In genomic region chr4:107974523-107974922, GRCh38 we compare ENCODE assay signal across 6 cellular contexts.
"Had no signal": no experiment of that assay in that cellular context is flagged by ENCODE, and none has a peak within 500 bp of the region (broad histone marks: within the 10 kb centered on the region; RNA-seq: fewer than 3 reads in every experiment).

No MANE protein-coding gene starts in this region.

- H3K4me3 ChIP-seq: GM23338 had no signal

- DNase-seq: H9, HCEC 1CT, KBM-7 had no signal

- H3K27me3 Mint-ChIP-seq: IgD-negative memory B cell had no signal

- ATAC-seq: GM23338, HepG2 had no signal

- H3K4me1 Mint-ChIP-seq: GM23338, H9 had no signal

- H3K4me3 Mint-ChIP-seq: GM23338, H9, IgD-negative memory B cell had no signal

- H3K9me3 Mint-ChIP-seq: GM23338, H9 had no signal

- H3K27ac Mint-ChIP-seq: GM23338, H9, IgD-negative memory B cell had no signal

- H3K36me3 Mint-ChIP-seq: IgD-negative memory B cell had no signal
